12 cellular contexts compared by ENCODE assay signal in the genomic region with DNA sequence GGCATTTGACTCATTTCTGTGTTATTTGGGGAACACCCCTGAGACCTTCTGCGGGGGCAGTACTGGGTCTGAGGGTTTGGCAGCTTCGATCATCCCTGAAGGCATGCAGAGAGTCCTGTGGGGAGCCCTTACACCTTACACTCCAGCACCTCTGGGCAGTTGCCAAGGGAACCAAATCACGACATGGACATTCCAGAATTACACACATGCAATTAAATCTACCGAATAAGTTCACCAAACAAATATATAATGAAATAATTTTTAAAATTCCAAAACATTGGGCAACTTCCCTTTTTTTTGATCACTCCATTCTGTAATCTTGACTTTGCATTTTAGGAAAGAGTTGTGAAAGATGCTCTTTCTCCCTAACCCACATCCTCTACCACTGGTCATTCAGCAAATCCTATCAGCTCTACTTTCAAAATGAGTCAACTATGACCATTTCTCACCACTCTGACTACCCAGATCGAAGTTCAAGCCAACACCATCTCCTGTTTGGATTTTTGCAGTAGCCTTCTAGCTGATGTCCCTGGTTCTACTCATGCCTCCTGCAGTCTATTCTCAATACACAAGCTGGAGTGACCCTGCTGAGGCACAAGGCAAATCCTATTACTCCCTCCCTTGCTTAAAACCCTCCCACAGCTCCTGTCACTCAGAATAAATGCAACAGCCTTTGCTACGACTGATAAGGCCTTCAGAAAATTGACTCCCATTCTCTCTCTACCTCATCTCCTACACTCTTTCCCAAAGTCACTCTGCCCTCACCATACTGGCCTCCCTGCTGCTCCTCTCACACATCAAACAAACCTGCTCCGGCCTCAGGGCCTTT.
A peak's percentile ranks its signal among the peaks of the same experiment; 100 is the strongest.
DNase-seq lines count a peak whose midpoint lies in the region; ATAC-seq, FAIRE-seq and TF ChIP-seq lines count a peak whose summit lies in the region.
"Had no signal": no experiment of that assay in that cellular context is flagged by ENCODE, and none has a peak within 500 bp of the region (broad histone marks: within the 10 kb centered on the region; RNA-seq: fewer than 3 reads in every experiment).

No MANE protein-coding gene starts in this region.

- H3F3A ChIP-seq in PC-9 (ENCODE audit: insufficient read depth, low read depth) = peaks cover 21% of the 10 kb centered on the region; the same call in 1 of the 2 replicates

- TF ChIP-seq CTCF in GM12865 (IDR thresholded peaks at IDR 0.05; ENCODE audit: insufficient read depth, low read depth, low read length, missing control alignments) (no peak), PC-9 (conservative IDR thresholded peaks at IDR 0.05) (no peak), sigmoid colon (IDR thresholded peaks at IDR 0.05) (no peak)

- H3K4me2 ChIP-seq in PC-9 = peak overlapping the region; percentile 67

- no peaks in the 10 kb centered on the region for H4K20me1 ChIP-seq in PC-9 (ENCODE audit: insufficient read depth)

- POLR2A ChIA-PET in PC-9 (lab: Charles Lee; ENCODE audit: unreplicated experiment) = no interaction called here

- TF ChIP-seq EP300 in sigmoid colon (IDR thresholded peaks at IDR 0.05) = no peak

- intact Hi-C loops in PC-9 (cut with micrococcal nuclease; ENCODE audit: unreplicated experiment) = loop anchor here (5.0 kb wide), 3 partner anchors 156 to 446 kb away; no protein-coding TSS in a partner anchor
- intact Hi-C loops in sigmoid colon (cut with DNase I) = no loop called here

- H3K27ac ChIP-seq in PC-9 = peak overlapping the region; percentile 72
- H3K27ac ChIP-seq in sigmoid colon = no peak overlapping the region
- H3K27ac ChIP-seq in small intestine (ENCODE audit: low read depth in 1 of 2, low read length in 1 of 2) = no peak overlapping the region

- H3K9me2 ChIP-seq in PC-9 (ENCODE audit: insufficient read depth) = no peaks in the 10 kb centered on the region; the same call in 1 of the 2 replicates

- 63 to 68% methylated on average over 7 of the region's 7 CpGs for WGBS in sigmoid colon, 2 donors
- 48 to 64% (median 54%) methylated on average over 7 of the region's 7 CpGs for WGBS in small intestine, 3 donors

- H3K36me3 ChIP-seq in PC-9 (ENCODE audit: low read depth) (no peaks in the 10 kb centered on the region), sigmoid colon (no peaks in the 10 kb centered on the region), small intestine (ENCODE audit: control insufficient read depth in 2 of 2, insufficient read depth in 2 of 2, low read length in 2 of 2) (no peaks in the 10 kb centered on the region)

- peak; percentile 77 for ATAC-seq in HG02852 (IDR thresholded peaks at IDR 0.05; ENCODE audit: unreplicated experiment)

- BruUV-seq in PC-9 (replicated peaks; lab: Mats Ljungman, UMichigan) = no TSS peak

- no peak for TF ChIP-seq POLR2A in sigmoid colon (IDR thresholded peaks at IDR 0.05)

- H3K4me3 ChIP-seq in GM12865 (ENCODE audit: low read depth, low read length) = no peak overlapping the region
- H3K4me3 ChIP-seq in PC-9 = peak overlapping the region; percentile 10; the same call in 1 of the 2 replicates
- no peak overlapping the region for H3K4me3 ChIP-seq in sigmoid colon
- H3K4me3 ChIP-seq in small intestine (ENCODE audit: low read depth in 1 of 2, low read length in 2 of 2) = no peak overlapping the region

- H3K4me1 ChIP-seq in PC-9 (replicated peaks; ENCODE audit: insufficient read depth) = peaks cover 27% of the 10 kb centered on the region
- H3K4me1 ChIP-seq in sigmoid colon = no peaks in the 10 kb centered on the region
- H3K4me1 ChIP-seq in small intestine (ENCODE audit: control insufficient read depth in 2 of 2, insufficient read depth in 1 of 2, low read depth in 1 of 2, low read length in 1 of 2) = no peaks in the 10 kb centered on the region

- H3K79me2 ChIP-seq in PC-9 (ENCODE audit: low read depth) = no peaks in the 10 kb centered on the region

- FAIRE-seq in small intestine (lab: Jason Lieb, UNC) = no peak

- CTCF ChIA-PET in PC-9 (lab: Charles Lee) = no interaction called here

- H3K9me3 ChIP-seq in PC-9 (ENCODE audit: insufficient read depth, low read depth) (no peaks in the 10 kb centered on the region), sigmoid colon (no peaks in the 10 kb centered on the region), small intestine (ENCODE audit: control insufficient read depth, low read depth) (no peaks in the 10 kb centered on the region)

- DNase-seq in GM12865 (ENCODE audit: low read depth) (peak; percentile 41), PC-9 (peak; percentile 22 to 89), kidney glomerular epithelial cell (lab: John Stamatoyannopoulos, UW) (peak; percentile 52), sigmoid colon (no peak), small intestine (no peak), Ammon's horn (ENCODE audit: low spot score) (no peak)
- no peak for DNase-seq in NK-92 treated with Interleukin-12 subunit alpha and Interleukin-12 subunit beta, amount 100 ng/mL, for 24 hours (lab: John Stamatoyannopoulos, UW)
- DNase-seq: activated B cell treated with CpG ODN at 0.5 μM for 24 hours; effector memory CD4-positive, alpha-beta T cell; IMR-90; naive B cell had no signal

- H2AFZ ChIP-seq in PC-9 = peak overlapping the region; percentile 61

- H3K27me3 ChIP-seq in PC-9 (ENCODE audit: insufficient read depth, low read depth) (no peaks in the 10 kb centered on the region), sigmoid colon (no peaks in the 10 kb centered on the region), small intestine (ENCODE audit: control insufficient read depth in 2 of 2, insufficient read depth in 2 of 2, low read length in 2 of 2) (no peaks in the 10 kb centered on the region)

Comparison
In these comparisons a context has a peak if more than half of its experiments do, and no peak if none do; other contexts are left out.
1. DNase-seq: peak in GM12865 (single experiment), PC-9 (2 of 2) and kidney glomerular epithelial cell (single experiment); none in sigmoid colon (single experiment), small intestine (single experiment), NK-92 treated with Interleukin-12 subunit alpha and Interleukin-12 subunit beta, amount 100 ng/mL, for 24 hours (single experiment) and Ammon's horn (single experiment).